In the genomic region with DNA sequence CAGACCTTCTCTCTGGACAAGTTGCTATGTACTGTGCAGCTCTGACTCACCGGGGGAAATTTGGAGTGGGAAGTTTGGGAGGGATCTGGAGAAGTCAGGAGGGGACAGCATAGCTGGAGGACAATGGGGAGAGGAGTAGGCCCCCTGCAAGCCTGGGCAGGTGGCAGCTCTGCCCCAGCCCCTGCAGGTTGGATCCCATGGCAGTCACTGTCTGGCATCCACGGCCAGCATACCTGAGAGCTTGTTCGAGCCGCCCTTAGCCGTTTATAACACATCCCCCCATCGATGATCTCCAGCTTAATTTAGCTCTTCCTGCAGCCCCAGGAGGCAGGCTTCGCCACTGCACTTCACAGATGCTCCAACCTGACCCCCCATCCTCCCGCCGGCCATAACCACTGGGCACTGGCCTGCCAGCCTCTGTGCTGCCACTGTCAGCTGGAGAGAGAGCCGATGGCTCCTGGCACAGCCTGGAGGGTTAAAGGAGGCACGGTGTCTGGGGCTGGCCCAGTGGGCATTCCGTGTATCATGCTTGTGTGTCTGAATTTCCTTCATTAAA, we compare ENCODE assay signal across 32 cellular contexts. TPM values are rescaled to one million over a fixed set of nuclear protein-coding genes. Genes with fewer than 3 reads are reported as not detected.
DNase-seq lines count a peak whose midpoint lies in the region; ATAC-seq lines count a peak whose summit lies in the region.
"Had no signal": no experiment of that assay in that cellular context is flagged by ENCODE, and none has a peak within 500 bp of the region (broad histone marks: within the 10 kb centered on the region; RNA-seq: fewer than 3 reads in every experiment).

No MANE protein-coding gene starts in this region.

- H3K36me3 ChIP-seq in H7 (replicated peaks; ENCODE audit: control insufficient read depth, insufficient read depth, low read length): no peaks in the 10 kb centered on the region

- H3K9me3 ChIP-seq in T-helper 17 cell (ENCODE audit: control insufficient read depth, low read length, poor library complexity, severe bottlenecking) (no peaks in the 10 kb centered on the region), right cardiac atrium (ENCODE audit: control insufficient read depth, low read length) (no peaks in the 10 kb centered on the region)

- H3K4me1 ChIP-seq in right cardiac atrium (ENCODE audit: control insufficient read depth, insufficient read depth, low read length): no peaks in the 10 kb centered on the region

- peak overlapping the region; percentile 9 for H3K27ac Mint-ChIP-seq in T-helper 17 cell
- H3K27ac Mint-ChIP-seq: activated T-cell treated with anti-CD3 and anti-CD28 coated beads, Interleukin-2, amount 50 U/mL, for 24 hours had no signal

- 63% methylated on average over 12 of the region's 12 CpGs for WGBS in right cardiac atrium

- ATAC-seq in T-helper 17 cell (no peak), right cardiac atrium (no peak), GM21619 (IDR thresholded peaks at IDR 0.05; ENCODE audit: unreplicated experiment) (no peak), GM21515 (IDR thresholded peaks at IDR 0.05; ENCODE audit: unreplicated experiment) (no peak)
- ATAC-seq: SK-N-SH treated with all-trans-retinoic acid at 6 μM for 48 hours had no signal

- H3K4me1 Mint-ChIP-seq in T-helper 17 cell: peaks cover 6% of the 10 kb centered on the region

- H3K27ac ChIP-seq in right cardiac atrium (ENCODE audit: low read length): no peak overlapping the region

- DNase-seq in H7: peak; percentile 50
- no peak for DNase-seq in T-helper 17 cell
- DNase-seq in right cardiac atrium: peak in 2 of 3 donors; percentile 12 to 59
- DNase-seq in pons (ENCODE audit: low spot score): peak; percentile 25
- DNase-seq in dermis blood vessel endothelial cell: no peak
- DNase-seq in iPS-NIHi7 (ENCODE audit: extremely low spot score): no peak
- DNase-seq: ACHN; activated gamma-delta T cell; activated T-cell treated with anti-CD3 and anti-CD28 coated beads, Interleukin-2, amount 50 U/mL, for 24 hours; cerebellar nuclear complex; DMS79; GDM1; HCEC 1CT; KBM-7; mesendoderm; MM.1S; NCI-H1417 treated with DMSO at 0.1 percent for 48 hours; NCI-H748 treated with DMSO at 0.1 percent for 48 hours; stimulated activated CD4-positive, alpha-beta T cell treated with anti-CD3 and anti-CD28 coated beads, Interleukin-2, amount 100 ng/mL, for 48 hours; trophoblast cell had no signal

- H3K27me3 ChIP-seq in H7 (ENCODE audit: control insufficient read depth, insufficient read depth, low read length): no peaks in the 10 kb centered on the region
- H3K27me3 ChIP-seq in right cardiac atrium (ENCODE audit: control insufficient read depth, insufficient read depth): no peaks in the 10 kb centered on the region

- peaks cover 10% of the 10 kb centered on the region for H3K27me3 Mint-ChIP-seq in T-helper 17 cell
- H3K27me3 Mint-ChIP-seq: activated T-cell treated with anti-CD3 and anti-CD28 coated beads, Interleukin-2, amount 50 U/mL, for 24 hours had no signal

- no peak overlapping the region for H3K4me3 ChIP-seq in H7 (ENCODE audit: insufficient read depth, low read depth, low read length)
- no peak overlapping the region for H3K4me3 ChIP-seq in right cardiac atrium (ENCODE audit: low read length)

- no peaks in the 10 kb centered on the region for H3K36me3 Mint-ChIP-seq in T-helper 17 cell (ENCODE audit: low read depth)

- intact Hi-C loops in right cardiac atrium (cut with DNase I): no loop called here

- H3K4me3 Mint-ChIP-seq in T-helper 17 cell: no peak overlapping the region
- H3K4me3 Mint-ChIP-seq: activated T-cell treated with anti-CD3 and anti-CD28 coated beads, Interleukin-2, amount 50 U/mL, for 24 hours had no signal

RNA-seq across cellular contexts. Expression of a gene that starts 57.7 kb away (rescaled TPM):
- not detected in 2 replicates for total RNA-seq in H7 (2014; rRNA removed; shearing (Covaris generic))
- total RNA-seq in T-helper 17 cell (10 to 100 TPM; 66.4 to 90.1 TPM), right cardiac atrium (100 to 1,000 TPM; 146 to 251 (median 243) TPM), dermis blood vessel endothelial cell (not detected in 2 replicates)
- not detected for polyA plus RNA-seq in right cardiac atrium
- total RNA-seq: glomerular endothelial cell, HT1080, kidney epithelial cell, myocyte, renal cortical epithelial cell, RPMI7951, subcutaneous adipose tissue had no signal
- polyA plus RNA-seq: BJ, endothelial cell of umbilical vein had no signal

Comparison
In these comparisons a context has a peak if more than half of its experiments do, and no peak if none do; other contexts are left out.
1. DNase-seq: peak in H7 (single experiment), right cardiac atrium (2 of 3) and pons (single experiment); none in T-helper 17 cell (0 of 3), dermis blood vessel endothelial cell (single experiment) and iPS-NIHi7 (single experiment).
2. RNA of a gene that starts 57.7 kb away (total RNA-seq): 146 to 251 TPM in right cardiac atrium and 66.4 to 90.1 TPM in T-helper 17 cell; not detected in H7 and not detected in dermis blood vessel endothelial cell; every median in the first group is over 10 times any median in the second.